In the genomic region with DNA sequence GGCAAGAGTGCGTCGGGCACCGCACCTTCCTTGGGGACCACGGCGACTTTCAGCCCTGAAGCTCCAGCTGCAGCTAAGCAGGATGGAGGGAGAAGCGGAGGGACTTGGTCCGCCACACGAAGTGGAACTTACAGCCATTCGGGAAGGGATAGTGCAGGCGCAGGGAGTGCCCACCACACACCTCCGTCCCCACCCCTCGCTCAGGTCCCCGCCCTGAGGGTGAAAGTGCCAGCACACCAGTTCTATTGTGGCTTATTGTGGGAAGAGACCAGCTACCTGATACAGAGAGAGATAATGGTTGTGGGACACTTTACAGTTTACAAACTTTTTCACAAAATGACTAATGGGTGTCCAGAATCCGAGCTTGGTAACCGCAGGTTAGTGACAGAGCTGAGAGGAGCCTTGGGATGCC, we compare ENCODE assay signal across 16 cellular contexts.
"Had no signal": no experiment of that assay in that cellular context is flagged by ENCODE, and none has a peak within 500 bp of the region (broad histone marks: within the 10 kb centered on the region; RNA-seq: fewer than 3 reads in every experiment).

No MANE protein-coding gene starts in this region.

- H3K27me3 Mint-ChIP-seq: activated naive CD8-positive, alpha-beta T cell had no signal

- H3K4me1 Mint-ChIP-seq: brain, natural killer cell had no signal

- H3K4me3 ChIP-seq: coronary artery, esophagus muscularis mucosa, hepatocyte had no signal

- H3K4me3 Mint-ChIP-seq: activated naive CD8-positive, alpha-beta T cell; brain; memory B cell; natural killer cell had no signal

- H3K36me3 Mint-ChIP-seq: brain, memory B cell, natural killer cell had no signal

- H3K36me3 ChIP-seq: esophagus muscularis mucosa had no signal

- H3K9me3 ChIP-seq: esophagus muscularis mucosa had no signal

- H3K27ac ChIP-seq: coronary artery, esophagus muscularis mucosa, hepatocyte had no signal

- H3K4me1 ChIP-seq: esophagus muscularis mucosa had no signal

- ATAC-seq: left ventricle myocardium superior, natural killer cell had no signal

- H3K27ac Mint-ChIP-seq: activated naive CD8-positive, alpha-beta T cell; brain; memory B cell; natural killer cell had no signal

- DNase-seq: activated CD4-positive, alpha-beta T cell treated with anti-CD3 and anti-CD28 coated beads for 1 hour; central memory CD4-positive, alpha-beta T cell; effector CD4-positive, alpha-beta T cell; left ventricle myocardium superior; natural killer cell; retina; stimulated activated CD4-positive, alpha-beta T cell treated with anti-CD3 and anti-CD28 coated beads, Interleukin-15, amount 100 ng/mL, for 24 hours; stimulated activated CD4-positive, alpha-beta T cell treated with anti-CD3 and anti-CD28 coated beads, Interleukin-4, amount 100 ng/mL, for 4 hours; stimulated activated CD8-positive, alpha-beta memory T cell treated with anti-CD3 and anti-CD28 coated beads, Interleukin-4, amount 100 ng/mL, for 48 hours; T1000 had no signal

- H3K9me3 Mint-ChIP-seq: memory B cell, natural killer cell had no signal
